In genomic region chr22:42364641-42365336, GRCh38 we compare ENCODE assay signal across 10 cellular contexts.
A peak's percentile ranks its signal among the peaks of the same experiment; 100 is the strongest.
DNase-seq lines count a peak whose midpoint lies in the region; ATAC-seq and TF ChIP-seq lines count a peak whose summit lies in the region.
"Had no signal": no experiment of that assay in that cellular context is flagged by ENCODE, and none has a peak within 500 bp of the region (broad histone marks: within the 10 kb centered on the region; RNA-seq: fewer than 3 reads in every experiment).

No MANE protein-coding gene starts in this region.

- H3K27ac ChIP-seq in substantia nigra (ENCODE audit: low read depth, low read length, poor library complexity, severe bottlenecking), result peak overlapping the region; percentile 75

- peak; percentile 39 for DNase-seq in NCI-H1092 (lab: John Stamatoyannopoulos, UW)
- DNase-seq in choroid plexus epithelial cell (ENCODE audit: low read depth), result peak; percentile 28
- peak; percentile 42 for DNase-seq in iris pigment epithelial cell (ENCODE audit: low read depth)
- peak in 2 of 49 donors; percentile 13 to 27 for DNase-seq in substantia nigra (lab: John Stamatoyannopoulos, UW)
- DNase-seq in activated CD4-positive, alpha-beta T cell treated with anti-CD3 and anti-CD28 coated beads, Interleukin-2, amount 10 ng/mL, durations not matched to agents 24 days and 14 days, result no peak
- no peak for DNase-seq in CD14-positive monocyte (ENCODE audit: low spot score)
- DNase-seq: natural killer cell, OCI-M1 had no signal

- TF ChIP-seq CTCF in choroid plexus epithelial cell (conservative IDR thresholded peaks at IDR 0.05; ENCODE audit: low read depth, low read length), result no peak
- no peak for TF ChIP-seq CTCF in CD14-positive monocyte (IDR thresholded peaks at IDR 0.05)

- H3K4me3 ChIP-seq in choroid plexus epithelial cell (ENCODE audit: low read depth, low read length), result no peak overlapping the region

- peaks cover 12% of the 10 kb centered on the region for H3K4me1 Mint-ChIP-seq in activated CD4-positive, alpha-beta T cell treated with anti-CD3 and anti-CD28 coated beads, Interleukin-2, amount 10 ng/mL, durations not matched to agents 24 days and 14 days
- H3K4me1 Mint-ChIP-seq in CD14-positive monocyte, result peaks cover 21% of the 10 kb centered on the region

- no peak for ATAC-seq in GM18511 (IDR thresholded peaks at IDR 0.05; ENCODE audit: unreplicated experiment)
- ATAC-seq: natural killer cell had no signal

- H3K36me3 Mint-ChIP-seq in activated CD4-positive, alpha-beta T cell treated with anti-CD3 and anti-CD28 coated beads, Interleukin-2, amount 10 ng/mL, durations not matched to agents 24 days and 14 days (ENCODE audit: low read depth), result no peaks in the 10 kb centered on the region
- peaks cover 5 to 6% of the 10 kb centered on the region in 2 donors for H3K36me3 Mint-ChIP-seq in CD14-positive monocyte
- H3K36me3 Mint-ChIP-seq: activated naive CD4-positive, alpha-beta T cell treated with anti-CD3 and anti-CD28 coated beads, Interleukin-2, amount 50 U/mL, for 24 hours; natural killer cell had no signal

- H3K27ac Mint-ChIP-seq in activated CD4-positive, alpha-beta T cell treated with anti-CD3 and anti-CD28 coated beads, Interleukin-2, amount 10 ng/mL, durations not matched to agents 24 days and 14 days, result no peak overlapping the region
- no peak overlapping the region for H3K27ac Mint-ChIP-seq in CD14-positive monocyte
- H3K27ac Mint-ChIP-seq: activated naive CD4-positive, alpha-beta T cell treated with anti-CD3 and anti-CD28 coated beads, Interleukin-2, amount 50 U/mL, for 24 hours; natural killer cell had no signal

- intact Hi-C loops in activated CD4-positive, alpha-beta T cell treated with anti-CD3 and anti-CD28 coated beads, Interleukin-2, amount 10 ng/mL, durations not matched to agents 24 days and 14 days (cut with micrococcal nuclease), result loop anchor here (5.0 kb wide), 1 partner anchor 73 kb away; no protein-coding TSS in a partner anchor
- intact Hi-C loops in CD14-positive monocyte (cut with micrococcal nuclease), result loop anchor here in 1 of 2 donors (5.0 kb wide), 1 partner anchor 62 kb away; no protein-coding TSS in a partner anchor

- H3K4me3 Mint-ChIP-seq in activated CD4-positive, alpha-beta T cell treated with anti-CD3 and anti-CD28 coated beads, Interleukin-2, amount 10 ng/mL, durations not matched to agents 24 days and 14 days, result no peak overlapping the region
- H3K4me3 Mint-ChIP-seq in CD14-positive monocyte, result peak overlapping the region in 1 of 2 donors; percentile 67
- H3K4me3 Mint-ChIP-seq: activated naive CD4-positive, alpha-beta T cell treated with anti-CD3 and anti-CD28 coated beads, Interleukin-2, amount 50 U/mL, for 24 hours; natural killer cell had no signal

- H3K9me3 Mint-ChIP-seq in activated CD4-positive, alpha-beta T cell treated with anti-CD3 and anti-CD28 coated beads, Interleukin-2, amount 10 ng/mL, durations not matched to agents 24 days and 14 days, result no peaks in the 10 kb centered on the region
- H3K9me3 Mint-ChIP-seq in CD14-positive monocyte, result peaks cover 0 to 11% (median 6%) of the 10 kb centered on the region in 7 donors
- H3K9me3 Mint-ChIP-seq: activated naive CD4-positive, alpha-beta T cell treated with anti-CD3 and anti-CD28 coated beads, Interleukin-2, amount 50 U/mL, for 24 hours; natural killer cell had no signal

- H3K27me3 Mint-ChIP-seq in activated CD4-positive, alpha-beta T cell treated with anti-CD3 and anti-CD28 coated beads, Interleukin-2, amount 10 ng/mL, durations not matched to agents 24 days and 14 days, result peaks cover 58% of the 10 kb centered on the region
- peaks cover 58 to 86% (median 64%) of the 10 kb centered on the region in 3 donors for H3K27me3 Mint-ChIP-seq in CD14-positive monocyte (ENCODE audit: low read depth in 3 of 3)

Comparison
In these comparisons a context has a peak if more than half of its experiments do, and no peak if none do; other contexts are left out.
1. DNase-seq: peak in NCI-H1092 (single experiment), choroid plexus epithelial cell (single experiment) and iris pigment epithelial cell (single experiment); none in activated CD4-positive, alpha-beta T cell treated with anti-CD3 and anti-CD28 coated beads, Interleukin-2, amount 10 ng/mL, durations not matched to agents 24 days and 14 days (single experiment) and CD14-positive monocyte (single experiment).